1 cellular context compared by ENCODE assay signal in the genomic region with DNA sequence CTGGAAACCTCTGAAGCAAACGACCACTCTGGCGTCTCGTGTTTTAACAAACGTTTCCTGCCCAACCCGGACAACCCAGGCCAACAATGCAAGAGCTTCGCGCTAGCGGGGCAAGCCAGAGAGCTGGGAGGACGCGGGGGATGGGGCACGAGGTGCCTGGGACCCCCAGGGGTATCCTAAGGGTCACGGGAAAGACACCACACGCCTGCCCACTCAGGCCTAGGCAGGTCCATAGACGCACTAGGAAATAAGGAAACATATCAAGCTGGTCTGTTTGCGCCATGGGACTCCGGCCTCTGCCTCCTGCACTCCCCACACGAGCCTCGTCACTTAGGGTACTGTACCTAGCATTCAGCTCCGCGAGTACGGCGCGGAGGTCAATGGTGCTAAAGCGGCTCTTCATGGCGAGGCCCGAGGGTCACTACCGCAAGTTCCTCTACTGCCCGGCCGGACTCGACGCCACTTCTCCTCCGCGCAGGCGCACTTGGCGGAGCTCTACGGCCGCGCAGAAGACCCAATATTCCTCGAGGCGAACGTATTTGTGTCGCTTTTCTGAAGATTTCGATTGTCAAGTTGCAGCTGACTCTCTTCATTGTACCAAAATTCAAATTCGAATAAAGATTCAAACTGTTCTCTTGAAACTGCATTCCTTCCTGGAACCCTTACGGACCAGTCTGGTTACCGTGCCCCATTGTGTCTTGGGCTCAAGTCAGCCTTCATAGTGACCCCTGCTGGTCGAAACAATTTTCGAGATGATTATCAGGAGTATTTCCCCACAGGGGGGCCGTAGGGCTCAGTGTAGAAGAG.
TF ChIP-seq lines count a peak whose summit lies in the region.

A gene with protein sequence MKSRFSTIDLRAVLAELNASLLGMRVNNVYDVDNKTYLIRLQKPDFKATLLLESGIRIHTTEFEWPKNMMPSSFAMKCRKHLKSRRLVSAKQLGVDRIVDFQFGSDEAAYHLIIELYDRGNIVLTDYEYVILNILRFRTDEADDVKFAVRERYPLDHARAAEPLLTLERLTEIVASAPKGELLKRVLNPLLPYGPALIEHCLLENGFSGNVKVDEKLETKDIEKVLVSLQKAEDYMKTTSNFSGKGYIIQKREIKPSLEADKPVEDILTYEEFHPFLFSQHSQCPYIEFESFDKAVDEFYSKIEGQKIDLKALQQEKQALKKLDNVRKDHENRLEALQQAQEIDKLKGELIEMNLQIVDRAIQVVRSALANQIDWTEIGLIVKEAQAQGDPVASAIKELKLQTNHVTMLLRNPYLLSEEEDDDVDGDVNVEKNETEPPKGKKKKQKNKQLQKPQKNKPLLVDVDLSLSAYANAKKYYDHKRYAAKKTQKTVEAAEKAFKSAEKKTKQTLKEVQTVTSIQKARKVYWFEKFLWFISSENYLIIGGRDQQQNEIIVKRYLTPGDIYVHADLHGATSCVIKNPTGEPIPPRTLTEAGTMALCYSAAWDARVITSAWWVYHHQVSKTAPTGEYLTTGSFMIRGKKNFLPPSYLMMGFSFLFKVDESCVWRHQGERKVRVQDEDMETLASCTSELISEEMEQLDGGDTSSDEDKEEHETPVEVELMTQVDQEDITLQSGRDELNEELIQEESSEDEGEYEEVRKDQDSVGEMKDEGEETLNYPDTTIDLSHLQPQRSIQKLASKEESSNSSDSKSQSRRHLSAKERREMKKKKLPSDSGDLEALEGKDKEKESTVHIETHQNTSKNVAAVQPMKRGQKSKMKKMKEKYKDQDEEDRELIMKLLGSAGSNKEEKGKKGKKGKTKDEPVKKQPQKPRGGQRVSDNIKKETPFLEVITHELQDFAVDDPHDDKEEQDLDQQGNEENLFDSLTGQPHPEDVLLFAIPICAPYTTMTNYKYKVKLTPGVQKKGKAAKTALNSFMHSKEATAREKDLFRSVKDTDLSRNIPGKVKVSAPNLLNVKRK (minus strand): TSS at position 438 of the 807 bp plus-strand sequence. CDS start 35 bp downstream, at position 403.

TF ChIP-seq in GM12878, 131 proteins besides CTCF, POLR2A, EP300 and RAD21 (continued from another document):
- TF ChIP-seq, protein P1, sequence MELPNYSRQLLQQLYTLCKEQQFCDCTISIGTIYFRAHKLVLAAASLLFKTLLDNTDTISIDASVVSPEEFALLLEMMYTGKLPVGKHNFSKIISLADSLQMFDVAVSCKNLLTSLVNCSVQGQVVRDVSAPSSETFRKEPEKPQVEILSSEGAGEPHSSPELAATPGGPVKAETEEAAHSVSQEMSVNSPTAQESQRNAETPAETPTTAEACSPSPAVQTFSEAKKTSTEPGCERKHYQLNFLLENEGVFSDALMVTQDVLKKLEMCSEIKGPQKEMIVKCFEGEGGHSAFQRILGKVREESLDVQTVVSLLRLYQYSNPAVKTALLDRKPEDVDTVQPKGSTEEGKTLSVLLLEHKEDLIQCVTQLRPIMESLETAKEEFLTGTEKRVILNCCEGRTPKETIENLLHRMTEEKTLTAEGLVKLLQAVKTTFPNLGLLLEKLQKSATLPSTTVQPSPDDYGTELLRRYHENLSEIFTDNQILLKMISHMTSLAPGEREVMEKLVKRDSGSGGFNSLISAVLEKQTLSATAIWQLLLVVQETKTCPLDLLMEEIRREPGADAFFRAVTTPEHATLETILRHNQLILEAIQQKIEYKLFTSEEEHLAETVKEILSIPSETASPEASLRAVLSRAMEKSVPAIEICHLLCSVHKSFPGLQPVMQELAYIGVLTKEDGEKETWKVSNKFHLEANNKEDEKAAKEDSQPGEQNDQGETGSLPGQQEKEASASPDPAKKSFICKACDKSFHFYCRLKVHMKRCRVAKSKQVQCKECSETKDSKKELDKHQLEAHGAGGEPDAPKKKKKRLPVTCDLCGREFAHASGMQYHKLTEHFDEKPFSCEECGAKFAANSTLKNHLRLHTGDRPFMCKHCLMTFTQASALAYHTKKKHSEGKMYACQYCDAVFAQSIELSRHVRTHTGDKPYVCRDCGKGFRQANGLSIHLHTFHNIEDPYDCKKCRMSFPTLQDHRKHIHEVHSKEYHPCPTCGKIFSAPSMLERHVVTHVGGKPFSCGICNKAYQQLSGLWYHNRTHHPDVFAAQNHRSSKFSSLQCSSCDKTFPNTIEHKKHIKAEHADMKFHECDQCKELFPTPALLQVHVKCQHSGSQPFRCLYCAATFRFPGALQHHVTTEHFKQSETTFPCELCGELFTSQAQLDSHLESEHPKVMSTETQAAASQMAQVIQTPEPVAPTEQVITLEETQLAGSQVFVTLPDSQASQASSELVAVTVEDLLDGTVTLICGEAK (IDR thresholded peaks at IDR 0.05; ENCODE audit: borderline replicate concordance): no peak; the same call in 1 of the 2 replicates
- TF ChIP-seq EED (IDR thresholded peaks at IDR 0.05; ENCODE audit: low read depth) (0 out of 2 replicates have a peak, but pooled peaks have one; percentile 24), BMI1 (IDR thresholded peaks at IDR 0.05; ENCODE audit: borderline replicate concordance) (no peak), POLR2AphosphoS2 (IDR thresholded peaks at IDR 0.05; ENCODE audit: low read depth, low read length) (peak; percentile 79), SIN3A (IDR thresholded peaks at IDR 0.05; ENCODE audit: low read depth, low read length) (peak; percentile 62), NFYA (IDR thresholded peaks at IDR 0.05; ENCODE audit: borderline replicate concordance, low read depth, low read length) (no peak), ESRRA (IDR thresholded peaks at IDR 0.05; ENCODE audit: low read length) (0 out of 2 replicates have a peak, but pooled peaks have one; percentile 9), PAX5 (IDR thresholded peaks at IDR 0.05; ENCODE audit: borderline replicate concordance, low read depth, low read length) (0 out of 2 replicates have a peak, but pooled peaks have one; percentile 27), KAT2A (conservative IDR thresholded peaks at IDR 0.05; ENCODE audit: control insufficient read depth, low read depth, low read length) (no peak), FOXM1 (IDR thresholded peaks at IDR 0.05; ENCODE audit: low read depth, low read length) (peak; percentile 51; the same call in 1 of the 2 replicates), TAF1 (IDR thresholded peaks at IDR 0.05; ENCODE audit: borderline replicate concordance, low read depth, low read length) (peak; percentile 79), NR2F1 (conservative IDR thresholded peaks at IDR 0.05) (peak; percentile 72), SMAD1 (IDR thresholded peaks at IDR 0.05; ENCODE audit: low read depth, partially characterized antibody) (no peak), FOS (IDR thresholded peaks at IDR 0.05; ENCODE audit: borderline replicate concordance, extremely low read depth, insufficient read length) (no peak), YY1 (IDR thresholded peaks at IDR 0.05; ENCODE audit: low read depth, low read length) (peak; percentile 57; the same call in 1 of the 2 replicates), RBBP5 (conservative IDR thresholded peaks at IDR 0.05) (0 out of 2 replicates have a peak, but pooled peaks have one; percentile 44), BCL11A (IDR thresholded peaks at IDR 0.05; ENCODE audit: low read depth, low read length) (no peak)
- TF ChIP-seq, protein P2, sequence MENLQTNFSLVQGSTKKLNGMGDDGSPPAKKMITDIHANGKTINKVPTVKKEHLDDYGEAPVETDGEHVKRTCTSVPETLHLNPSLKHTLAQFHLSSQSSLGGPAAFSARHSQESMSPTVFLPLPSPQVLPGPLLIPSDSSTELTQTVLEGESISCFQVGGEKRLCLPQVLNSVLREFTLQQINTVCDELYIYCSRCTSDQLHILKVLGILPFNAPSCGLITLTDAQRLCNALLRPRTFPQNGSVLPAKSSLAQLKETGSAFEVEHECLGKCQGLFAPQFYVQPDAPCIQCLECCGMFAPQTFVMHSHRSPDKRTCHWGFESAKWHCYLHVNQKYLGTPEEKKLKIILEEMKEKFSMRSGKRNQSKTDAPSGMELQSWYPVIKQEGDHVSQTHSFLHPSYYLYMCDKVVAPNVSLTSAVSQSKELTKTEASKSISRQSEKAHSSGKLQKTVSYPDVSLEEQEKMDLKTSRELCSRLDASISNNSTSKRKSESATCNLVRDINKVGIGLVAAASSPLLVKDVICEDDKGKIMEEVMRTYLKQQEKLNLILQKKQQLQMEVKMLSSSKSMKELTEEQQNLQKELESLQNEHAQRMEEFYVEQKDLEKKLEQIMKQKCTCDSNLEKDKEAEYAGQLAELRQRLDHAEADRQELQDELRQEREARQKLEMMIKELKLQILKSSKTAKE (IDR thresholded peaks at IDR 0.05; ENCODE audit: low read depth, poor library complexity, severe bottlenecking): peak; percentile 89
- TF ChIP-seq, protein P3, sequence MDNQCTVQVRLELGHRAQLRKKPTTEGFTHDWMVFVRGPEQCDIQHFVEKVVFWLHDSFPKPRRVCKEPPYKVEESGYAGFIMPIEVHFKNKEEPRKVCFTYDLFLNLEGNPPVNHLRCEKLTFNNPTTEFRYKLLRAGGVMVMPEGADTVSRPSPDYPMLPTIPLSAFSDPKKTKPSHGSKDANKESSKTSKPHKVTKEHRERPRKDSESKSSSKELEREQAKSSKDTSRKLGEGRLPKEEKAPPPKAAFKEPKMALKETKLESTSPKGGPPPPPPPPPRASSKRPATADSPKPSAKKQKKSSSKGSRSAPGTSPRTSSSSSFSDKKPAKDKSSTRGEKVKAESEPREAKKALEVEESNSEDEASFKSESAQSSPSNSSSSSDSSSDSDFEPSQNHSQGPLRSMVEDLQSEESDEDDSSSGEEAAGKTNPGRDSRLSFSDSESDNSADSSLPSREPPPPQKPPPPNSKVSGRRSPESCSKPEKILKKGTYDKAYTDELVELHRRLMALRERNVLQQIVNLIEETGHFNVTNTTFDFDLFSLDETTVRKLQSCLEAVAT (IDR thresholded peaks at IDR 0.05): peak; percentile 60
